ENCODE assay signal across 12 cellular contexts in genomic region chr22:20316844-20317401, GRCh38. TPM values are rescaled to one million over a fixed set of nuclear protein-coding genes. Genes with fewer than 3 reads are reported as not detected.
DNase-seq lines count a peak whose midpoint lies in the region; ATAC-seq, FAIRE-seq and TF ChIP-seq lines count a peak whose summit lies in the region.
"Had no signal": no experiment of that assay in that cellular context is flagged by ENCODE, and none has a peak within 500 bp of the region (broad histone marks: within the 10 kb centered on the region; RNA-seq: fewer than 3 reads in every experiment).

No MANE protein-coding gene starts in this region.

- peak overlapping the region; percentile 47 to 83 for H3K27ac Mint-ChIP-seq in stimulated activated naive CD8-positive, alpha-beta T cell treated with anti-CD3 and anti-CD28 coated beads, Interleukin-15, amount 100 ng/mL, for 72 hours
- no peak overlapping the region for H3K27ac Mint-ChIP-seq in nephron
- H3K27ac Mint-ChIP-seq: activated T-helper 1 cell treated with anti-CD3 and anti-CD28 coated beads, Interleukin-12 subunit alpha, Interleukin-12 subunit beta, Interleukin-2, Interleukin-4 antibody, amounts not matched to agents 30 ng/mL and 10 ng/mL and 1 ng/mL, durations not matched to agents 14 hours and 24 hours and 36 hours had no signal

- no peak for TF ChIP-seq CTCF in K562 (IDR thresholded peaks at IDR 0.05 in 2 of 3, conservative IDR thresholded peaks at IDR 0.05 in 1 of 3; ENCODE audit: insufficient read depth in 2 of 3, low read depth in 1 of 3, low read length in 3 of 3)
- TF ChIP-seq CTCF in nephron (IDR thresholded peaks at IDR 0.05; ENCODE audit: unreplicated experiment in 3 of 3) = no peak
- TF ChIP-seq CTCF in RWPE1 (conservative IDR thresholded peaks at IDR 0.05; ENCODE audit: low read depth) = no peak
- no peak for TF ChIP-seq CTCF in breast epithelium (IDR thresholded peaks at IDR 0.05)

- H3K4me1 Mint-ChIP-seq in stimulated activated naive CD8-positive, alpha-beta T cell treated with anti-CD3 and anti-CD28 coated beads, Interleukin-15, amount 100 ng/mL, for 72 hours = peaks cover 54% of the 10 kb centered on the region
- H3K4me1 Mint-ChIP-seq in nephron = peaks cover 26% of the 10 kb centered on the region

- no peaks in the 10 kb centered on the region for H3K27me3 ChIP-seq in K562 (ENCODE audit: control insufficient read depth in 2 of 2, insufficient read depth in 2 of 2, low read length in 2 of 2)
- H3K27me3 ChIP-seq in breast epithelium = no peaks in the 10 kb centered on the region
- H3K27me3 ChIP-seq: MG63 had no signal

- no peak overlapping the region for H3K4me3 ChIP-seq in K562
- no peak overlapping the region for H3K4me3 ChIP-seq in breast epithelium
- H3K4me3 ChIP-seq: MG63 had no signal

- H4K20me1 ChIP-seq in K562 (replicated peaks; ENCODE audit: control insufficient read depth, insufficient read depth, low read length) = peaks cover 17% of the 10 kb centered on the region

- peaks cover 3% of the 10 kb centered on the region; the same call in 1 of the 3 replicates for H3K36me3 ChIP-seq in K562 (ENCODE audit: control insufficient read depth, insufficient read depth, low read length)
- no peaks in the 10 kb centered on the region for H3K36me3 ChIP-seq in breast epithelium
- H3K36me3 ChIP-seq: MG63 had no signal

- no TSS peak for BruUV-seq in K562 (replicated peaks; lab: Mats Ljungman, UMichigan)

- H3K79me2 ChIP-seq in K562 (ENCODE audit: control insufficient read depth, insufficient read depth, low read length) = peaks cover 27% of the 10 kb centered on the region

- TF ChIP-seq EP300 in K562 (IDR thresholded peaks at IDR 0.05; ENCODE audit: low read length) = no peak

- H3K36me3 Mint-ChIP-seq in nephron (ENCODE audit: low read depth) = no peaks in the 10 kb centered on the region

- intact Hi-C loops in K562 (cut with micrococcal nuclease) (no loop called here), breast epithelium (cut with DNase I; ENCODE audit: low total_unique reads) (no loop called here)

- TF ChIP-seq POLR2A in K562 (conservative IDR thresholded peaks at IDR 0.05) = no peak
- no peak for TF ChIP-seq POLR2A in breast epithelium (IDR thresholded peaks at IDR 0.05)

- no peak overlapping the region for H3K27ac ChIP-seq in K562 (ENCODE audit: extremely low read depth, low read depth, low read length)
- H3K27ac ChIP-seq in RWPE1 = no peak overlapping the region; the same call in 1 of the 2 replicates
- H3K27ac ChIP-seq in breast epithelium = no peak overlapping the region

- POLR2A ChIA-PET in K562 (lab: Yijun Ruan, JAX) = interaction anchor here (0.6 to 1.4 kb wide), 6 partner anchors 8 to 552 kb away, joined by 3 to 7 read pairs (median 3); no protein-coding TSS in a partner anchor
- POLR2A ChIA-PET in RWPE1 (lab: Yijun Ruan, JAX; ENCODE audit: low non-redundant PET) = no interaction called here

- 79% methylated on average over 8 of the region's 8 CpGs for WGBS in K562 (ENCODE audit: insufficient coverage, low coverage, missing lambda C conversion rate)

- no peaks in the 10 kb centered on the region for H3K9me3 Mint-ChIP-seq in stimulated activated naive CD8-positive, alpha-beta T cell treated with anti-CD3 and anti-CD28 coated beads, Interleukin-15, amount 100 ng/mL, for 72 hours
- H3K9me3 Mint-ChIP-seq in nephron = no peaks in the 10 kb centered on the region
- H3K9me3 Mint-ChIP-seq: activated T-helper 1 cell treated with anti-CD3 and anti-CD28 coated beads, Interleukin-12 subunit alpha, Interleukin-12 subunit beta, Interleukin-2, Interleukin-4 antibody, amounts not matched to agents 30 ng/mL and 10 ng/mL and 1 ng/mL, durations not matched to agents 14 hours and 24 hours and 36 hours had no signal

- TF ChIP-seq RAD21 in K562 (CRISPR knock-in tag; conservative IDR thresholded peaks at IDR 0.05 in 1 of 2, IDR thresholded peaks at IDR 0.05 in 1 of 2) = no peak

- H3K27me3 Mint-ChIP-seq in stimulated activated naive CD8-positive, alpha-beta T cell treated with anti-CD3 and anti-CD28 coated beads, Interleukin-15, amount 100 ng/mL, for 72 hours = no peaks in the 10 kb centered on the region
- H3K27me3 Mint-ChIP-seq in nephron (ENCODE audit: low read depth) = peaks cover under 1% of the 10 kb centered on the region

- in situ Hi-C loops in K562 (cut with MboI) = loop anchor here (25.0 kb wide), 1 partner anchor 1905 kb away; no protein-coding TSS in a partner anchor

- H3K9me1 ChIP-seq in K562 (ENCODE audit: control insufficient read depth, insufficient read depth, low read length) = no peaks in the 10 kb centered on the region

- H3K4me1 ChIP-seq in K562 (replicated peaks in 1 of 2; ENCODE audit: control insufficient read depth in 2 of 2, insufficient read depth in 2 of 2, low read length in 2 of 2) = peaks cover 29 to 58% of the 10 kb centered on the region in 2 experiments
- peaks cover 0 to 4% of the 10 kb centered on the region in 2 donors for H3K4me1 ChIP-seq in breast epithelium

- H3K9ac ChIP-seq in K562 (ENCODE audit: insufficient read depth in 1 of 2, low read depth in 2 of 2, low read length in 2 of 2) = peak overlapping the region in 1 of 2 experiments; percentile 75; a peak in 2 of 4 replicates

- DNase-seq in stimulated activated naive CD8-positive, alpha-beta T cell treated with anti-CD3 and anti-CD28 coated beads, Interleukin-15, amount 100 ng/mL, for 72 hours = no peak
- no peak for DNase-seq in stimulated activated naive CD8-positive, alpha-beta T cell treated with anti-CD3 and anti-CD28 coated beads, Interleukin-15, Interleukin-2, amounts not matched to agents 100 U/mL and 50 U/mL, for 24 hours
- DNase-seq in K562 (ENCODE audit: extremely low read depth in 1 of 4, low spot score in 3 of 4) (peak in 2 of 4 experiments; percentile 11 to 25), nucleus accumbens (lab: John Stamatoyannopoulos, UW) (no peak), RWPE1 (ENCODE audit: low spot score) (no peak), breast epithelium (ENCODE audit: low spot score in 2 of 2) (no peak)
- DNase-seq: MG63, NCI-H2029 treated with DMSO at 0.1 percent for 48 hours had no signal

- H3K9me3 ChIP-seq in K562 (replicated peaks; ENCODE audit: control insufficient read depth, insufficient read depth, low read depth, low read length) = no peaks in the 10 kb centered on the region
- no peaks in the 10 kb centered on the region for H3K9me3 ChIP-seq in breast epithelium
- H3K9me3 ChIP-seq: MG63 had no signal

- H3K4me2 ChIP-seq in K562 (ENCODE audit: insufficient read depth, low read length) = 0 out of 2 replicates have a peak overlapping the region, but pooled peaks have one; percentile 8

- no peak for FAIRE-seq in K562 (lab: Jason Lieb, UNC)
- FAIRE-seq: colon had no signal

- ATAC-seq in stimulated activated naive CD8-positive, alpha-beta T cell treated with anti-CD3 and anti-CD28 coated beads, Interleukin-15, amount 100 ng/mL, for 72 hours = no peak
- ATAC-seq in stimulated activated naive CD8-positive, alpha-beta T cell treated with anti-CD3 and anti-CD28 coated beads, Interleukin-15, Interleukin-2, amounts not matched to agents 100 U/mL and 50 U/mL, for 24 hours = no peak
- ATAC-seq in K562 (no peak), HG03045 (IDR thresholded peaks at IDR 0.05; ENCODE audit: unreplicated experiment) (no peak)

- no peak overlapping the region for H2AFZ ChIP-seq in K562 (ENCODE audit: low read depth, low read length)

- CTCF ChIA-PET in K562 (lab: Yijun Ruan, JAX; ENCODE audit: low intra/inter-chr PET ratio) = interaction anchor here (0.5 to 1.3 kb wide), 3 partner anchors 31 to 347 kb away, joined by 3 to 5 read pairs (median 3); no protein-coding TSS in a partner anchor
- CTCF ChIA-PET in RWPE1 (lab: Yijun Ruan, JAX) = interaction anchor here (1.2 kb wide), 1 partner anchor 160 kb away, joined by 3 read pairs; no protein-coding TSS in a partner anchor

- no peak overlapping the region for H3K4me3 Mint-ChIP-seq in stimulated activated naive CD8-positive, alpha-beta T cell treated with anti-CD3 and anti-CD28 coated beads, Interleukin-15, amount 100 ng/mL, for 72 hours
- H3K4me3 Mint-ChIP-seq in nephron = peak overlapping the region; percentile 85 to 91 (median 90)

RNA-seq across cellular contexts. Expression of gene DGCR6L, which starts 2.9 kb away (rescaled TPM):
- 5.8 and 25.8 TPM in 2 replicates for total RNA-seq in K562 (2011; cell fraction: chromatin; rRNA removed; ENCODE audit: low replicate concordance)
- total RNA-seq in K562 (2011; cell fraction: nucleolus; rRNA removed) = 37.9 and 39.6 TPM in 2 replicates
- total RNA-seq in K562 (2011; cell fraction: nucleoplasm; rRNA removed) = 19.9 and 28.5 TPM in 2 replicates
- 151 and 163 TPM in 2 replicates for total RNA-seq in K562 (2014; rRNA removed)
- 14.1 and 20.0 TPM in 2 replicates for total RNA-seq in K562 (2014; rRNA removed; fragmentation: Illumina TruSeq; extraction: Trizol)
- total RNA-seq in K562 (2015; rRNA removed; fragmentation: Illumina TruSeq; extraction: Trizol) = 78.1 and 78.6 TPM in 2 replicates
- 95.3 and 101 TPM in 2 replicates for total RNA-seq in K562 (2021)
- polyA plus RNA-seq in K562 (2011; rRNA removed) = 51.0 and 88.0 TPM in 2 replicates
- 116 and 204 TPM in 2 replicates for polyA plus RNA-seq in K562 (2011; cell fraction: cytosol; rRNA removed)
- 72.9 and 95.1 TPM in 2 replicates for polyA plus RNA-seq in K562 (2011; cell fraction: nucleus; rRNA removed)
- polyA plus RNA-seq in K562 (2012) = 80.6 and 161 TPM in 2 replicates
- 40.4 and 66.5 TPM in 2 replicates for polyA plus RNA-seq in K562 (2014; fragmentation: Illumina TruSeq; extraction: Trizol)
- 1 to 10 TPM; 3.6 to 8.1 TPM for polyA plus RNA-seq in K562 (2014; fragmentation: Nextera tagmentation; extraction: Ambion mirVana)
- polyA plus RNA-seq in K562 (2014; rRNA removed) = 113 and 117 TPM in 2 replicates
- 14.8 and 17.4 TPM in 2 replicates for polyA minus RNA-seq in K562 (2011; rRNA and poly(A)+ RNA removed)
- polyA minus RNA-seq in K562 (2011; cell fraction: cytosol; rRNA and poly(A)+ RNA removed) = 35.4 and 39.9 TPM in 2 replicates
- polyA minus RNA-seq in K562 (2011; cell fraction: nucleus; rRNA and poly(A)+ RNA removed) = 29.2 and 43.1 TPM in 2 replicates
- 10 to 100 TPM; 58.3 to 73.6 (median 60.6) TPM for total RNA-seq in breast epithelium

RNA-seq across cellular contexts. Expression of gene RTN4R, which starts 48.8 kb away (rescaled TPM):
- total RNA-seq in K562 (2011; cell fraction: chromatin; rRNA removed; ENCODE audit: low replicate concordance) = 0.62 and 4.8 TPM in 2 replicates
- total RNA-seq in K562 (2011; cell fraction: nucleolus; rRNA removed) = 7.4 and 9.8 TPM in 2 replicates
- total RNA-seq in K562 (2011; cell fraction: nucleoplasm; rRNA removed) = 3.2 and 3.7 TPM in 2 replicates
- 1.5 and 2.3 TPM in 2 replicates for total RNA-seq in K562 (2014; rRNA removed)
- not detected in 2 replicates for total RNA-seq in K562 (2014; rRNA removed; fragmentation: Illumina TruSeq; extraction: Trizol)
- total RNA-seq in K562 (2015; rRNA removed; fragmentation: Illumina TruSeq; extraction: Trizol) = 0.41 and 0.43 TPM in 2 replicates
- total RNA-seq in K562 (2021) = 2.8 and 3.0 TPM in 2 replicates
- polyA plus RNA-seq in K562 (2011; rRNA removed) = 1.3 and 4.4 TPM in 2 replicates
- polyA plus RNA-seq in K562 (2011; cell fraction: cytosol; rRNA removed) = 5.9 and 9.9 TPM in 2 replicates
- polyA plus RNA-seq in K562 (2011; cell fraction: nucleus; rRNA removed) = 2.9 and 3.5 TPM in 2 replicates
- polyA plus RNA-seq in K562 (2012) = 2.9 and 4.6 TPM in 2 replicates
- polyA plus RNA-seq in K562 (2014; fragmentation: Illumina TruSeq; extraction: Trizol) = 0.46 TPM in 1 of 2 replicates, not detected in the other
- polyA plus RNA-seq in K562 (2014; fragmentation: Nextera tagmentation; extraction: Ambion mirVana) = under 1 TPM in 1 of 2 experiments, not detected in 1; 0.04 TPM
- 1.2 and 2.3 TPM in 2 replicates for polyA plus RNA-seq in K562 (2014; rRNA removed)
- polyA minus RNA-seq in K562 (2011; rRNA and poly(A)+ RNA removed) = 1.0 and 1.5 TPM in 2 replicates
- polyA minus RNA-seq in K562 (2011; cell fraction: cytosol; rRNA and poly(A)+ RNA removed) = 5.1 and 13.6 TPM in 2 replicates
- 0.40 and 1.3 TPM in 2 replicates for polyA minus RNA-seq in K562 (2011; cell fraction: nucleus; rRNA and poly(A)+ RNA removed)
- total RNA-seq in breast epithelium = 1 to 10 TPM in 2 of 3 donors, under 1 TPM in 1; 0.48 to 2.0 (median 1.9) TPM

Comparison
In these comparisons a context has a peak if more than half of its experiments do, and no peak if none do; other contexts are left out.
1. H3K27ac Mint-ChIP-seq: peak in stimulated activated naive CD8-positive, alpha-beta T cell treated with anti-CD3 and anti-CD28 coated beads, Interleukin-15, amount 100 ng/mL, for 72 hours (2 of 2); none in nephron (0 of 3).
2. H3K4me3 Mint-ChIP-seq: peak in nephron (3 of 3); none in stimulated activated naive CD8-positive, alpha-beta T cell treated with anti-CD3 and anti-CD28 coated beads, Interleukin-15, amount 100 ng/mL, for 72 hours (0 of 2).